Comparison of ENCODE assay signal across 32 cellular contexts in genomic region chr2:37276291-37276690, GRCh38.
"Had no signal": no experiment of that assay in that cellular context is flagged by ENCODE, and none has a peak within 500 bp of the region (broad histone marks: within the 10 kb centered on the region; RNA-seq: fewer than 3 reads in every experiment).

No MANE protein-coding gene starts in this region.

- H3K4me3 ChIP-seq: adrenal gland, body of pancreas, breast epithelium had no signal

- H3K4me1 ChIP-seq: adrenal gland, body of pancreas, breast epithelium had no signal

- H3K36me3 ChIP-seq: breast epithelium had no signal

- H3K27ac ChIP-seq: adrenal gland, body of pancreas, brain microvascular endothelial cell, breast epithelium, VCaP had no signal

- H3K27me3 ChIP-seq: adrenal gland, body of pancreas, brain microvascular endothelial cell, breast epithelium had no signal

- H3K9me3 ChIP-seq: body of pancreas, breast epithelium had no signal

- ATAC-seq: activated CD8-positive, alpha-beta T cell treated with anti-CD3 and anti-CD28 coated beads for 36 hours; activated naive CD4-positive, alpha-beta T cell treated with anti-CD3 and anti-CD28 coated beads, Interleukin-2, amount 50 U/mL, for 72 hours; activated T-cell treated with anti-CD3 and anti-CD28 coated beads, Interleukin-2, amount 50 U/mL, for 4 hours; activated T-cell treated with anti-CD3 and anti-CD28 coated beads, Interleukin-2, amount 50 U/mL, for 72 hours; activated T-helper 17 cell treated with anti-CD3 and anti-CD28 coated beads, Interleukin-2, amount 50 U/mL, for 72 hours; body of pancreas had no signal

- DNase-seq: activated B cell treated with CpG ODN at 0.5 μM for 24 hours; activated CD4-positive, alpha-beta memory T cell treated with anti-CD3 and anti-CD28 coated beads for 36 hours; activated CD4-positive, alpha-beta T cell treated with anti-CD3 and anti-CD28 coated beads for 4 hours; activated CD4-positive, alpha-beta T cell treated with anti-CD3 and anti-CD28 coated beads, Interleukin-2, amount 10 ng/mL, durations not matched to agents 24 days and 14 days; activated CD4-positive, alpha-beta T cell treated with anti-CD3 and anti-CD28 coated beads, Interleukin-2, amount 50 U/mL, for 1 hour; activated CD4-positive, alpha-beta T cell treated with anti-CD3 and anti-CD28 coated beads, Interleukin-2, amount 50 U/mL, for 4 hours; activated CD4-positive, CD25-positive, alpha-beta regulatory T cell treated with anti-CD3 and anti-CD28 coated beads, Interleukin-2, amount 50 U/mL, for 72 hours; activated CD8-positive, alpha-beta memory T cell treated with anti-CD3 and anti-CD28 coated beads, Interleukin-2, amount 50 U/mL, for 4 hours; activated CD8-positive, alpha-beta T cell treated with anti-CD3 and anti-CD28 coated beads for 36 hours; activated effector memory CD4-positive, alpha-beta T cell treated with anti-CD3 and anti-CD28 coated beads, Interleukin-2, amount 50 U/mL, for 16 hours; activated gamma-delta T cell treated with Interleukin-2 at 50 U/mL for 16 hours; activated naive CD4-positive, alpha-beta T cell; activated naive CD4-positive, alpha-beta T cell treated with anti-CD3 and anti-CD28 coated beads for 36 hours; activated naive CD4-positive, alpha-beta T cell treated with anti-CD3 and anti-CD28 coated beads, Interleukin-2, amount 50 U/mL, for 16 hours; activated naive CD8-positive, alpha-beta T cell treated with anti-CD3 and anti-CD28 coated beads for 36 hours; activated T-cell treated with anti-CD3 and anti-CD28 coated beads for 4 hours; activated T-cell treated with anti-CD3 and anti-CD28 coated beads, Interleukin-2, amount 50 U/mL, for 1 hour; activated T-cell treated with anti-CD3 and anti-CD28 coated beads, Interleukin-2, amount 50 U/mL, for 4 hours; activated T-cell treated with anti-CD3 and anti-CD28 coated beads, Interleukin-2, amount 50 U/mL, for 72 hours; adrenal gland; amniotic stem cell; aorta; body of pancreas; brain microvascular endothelial cell; central memory CD4-positive, alpha-beta T cell; SW 1271; T-helper 1 cell had no signal

- FAIRE-seq: astrocyte had no signal
